In genomic region chr6:132669690-132670291, GRCh38 we compare ENCODE assay signal across 8 cellular contexts. TPM values are rescaled to one million over a fixed set of nuclear protein-coding genes. Genes with fewer than 3 reads are reported as not detected.
A peak's percentile ranks its signal among the peaks of the same experiment; 100 is the strongest.
DNase-seq lines count a peak whose midpoint lies in the region; ATAC-seq and TF ChIP-seq lines count a peak whose summit lies in the region.

No MANE protein-coding gene starts in this region.

- H3K27ac ChIP-seq in BLaER1 (no peak overlapping the region), RWPE2 (ENCODE audit: poor library complexity, severe bottlenecking) (no peak overlapping the region)

- H3K36me3 ChIP-seq in BLaER1 (no peaks in the 10 kb centered on the region), RWPE2 (ENCODE audit: low read depth) (no peaks in the 10 kb centered on the region)

- ATAC-seq in GM18907 (IDR thresholded peaks at IDR 0.05; ENCODE audit: unreplicated experiment) (peak; percentile 67), RWPE2 (ENCODE audit: low read depth) (peak; percentile 56), GM21367 (IDR thresholded peaks at IDR 0.05; ENCODE audit: unreplicated experiment) (no peak)

- H3K9ac ChIP-seq in BLaER1, result no peak overlapping the region

- H3K4me1 ChIP-seq in BLaER1, result peaks cover 9% of the 10 kb centered on the region
- peaks cover 4% of the 10 kb centered on the region for H3K4me1 ChIP-seq in RWPE2 (ENCODE audit: insufficient read depth, poor library complexity, severe bottlenecking)

- TF ChIP-seq CTCF in RWPE2 (IDR thresholded peaks at IDR 0.05; ENCODE audit: poor library complexity, severe bottlenecking), result peak; percentile 71
- TF ChIP-seq CTCF in epithelial cell of esophagus (IDR thresholded peaks at IDR 0.05; ENCODE audit: insufficient read depth, low read depth, low read length, missing control alignments), result peak; percentile 42

- H3K4me3 ChIP-seq in BLaER1 (no peak overlapping the region), RWPE2 (ENCODE audit: severe bottlenecking) (no peak overlapping the region), epithelial cell of esophagus (ENCODE audit: low read length) (no peak overlapping the region)

- H3K4me2 ChIP-seq in BLaER1, result peak overlapping the region; percentile 50

- DNase-seq in KBM-7 (peak; percentile 76), RWPE2 (ENCODE audit: low spot score) (no peak), epithelial cell of esophagus (ENCODE audit: low read depth) (peak; percentile 58), myocyte (ENCODE audit: low read depth) (peak; percentile 50)
- no peak for DNase-seq in activated effector memory CD4-positive, alpha-beta T cell treated with anti-CD3 and anti-CD28 coated beads, Interleukin-2, amount 50 U/mL, for 16 hours

- no peaks in the 10 kb centered on the region for H4K20me1 ChIP-seq in BLaER1

- in situ Hi-C loops in KBM-7 (cut with MboI; ENCODE audit: low pct_unique_long_range_greater_than_20kb, low sequenced_read_pairs), result loop anchor here (25.0 kb wide), 1 partner anchor 118 kb away; the partner anchor contains the start of gene SLC18B1

- no peaks in the 10 kb centered on the region for H3K9me3 ChIP-seq in BLaER1
- H3K9me3 ChIP-seq in RWPE2 (ENCODE audit: severe bottlenecking), result no peaks in the 10 kb centered on the region

- H3K27me3 ChIP-seq in BLaER1, result no peaks in the 10 kb centered on the region
- H3K27me3 ChIP-seq in RWPE2 (ENCODE audit: insufficient read depth, poor library complexity, severe bottlenecking), result no peaks in the 10 kb centered on the region

RNA-seq across cellular contexts. Expression of gene TAAR1, which starts 10.8 kb away (rescaled TPM):
- total RNA-seq in myocyte, result not detected in 2 replicates
- not detected for polyA plus RNA-seq in myocyte (2012)

RNA-seq across cellular contexts. Expression of gene VNN1, which starts 44.1 kb away (rescaled TPM):
- total RNA-seq in myocyte, result 2.7 TPM in 2 replicates
- 3.8 TPM for polyA plus RNA-seq in myocyte (2012)

RNA-seq across cellular contexts. Expression of gene TAAR2, which starts 45.7 kb away (rescaled TPM):
- not detected in 2 replicates for total RNA-seq in myocyte
- polyA plus RNA-seq in myocyte (2012), result not detected

Comparison
In these comparisons a context has a peak if more than half of its experiments do, and no peak if none do; other contexts are left out.
1. DNase-seq: peak in KBM-7 (single experiment), epithelial cell of esophagus (single experiment) and myocyte (single experiment); none in RWPE2 (single experiment) and activated effector memory CD4-positive, alpha-beta T cell treated with anti-CD3 and anti-CD28 coated beads, Interleukin-2, amount 50 U/mL, for 16 hours (single experiment).